In genomic region chr17:48555183-48555615, GRCh38 we compare ENCODE assay signal across 8 cellular contexts.
DNase-seq lines count a peak whose midpoint lies in the region; ATAC-seq and TF ChIP-seq lines count a peak whose summit lies in the region.

No MANE protein-coding gene starts in this region.

- peaks cover 75% of the 10 kb centered on the region for H3K4me1 Mint-ChIP-seq in nephron

- peak overlapping the region; percentile 76 to 88 (median 83) for H3K4me3 Mint-ChIP-seq in nephron

- H3K27ac Mint-ChIP-seq in nephron, result peak overlapping the region; percentile 97 to 100 (median 99)

- no peak for ATAC-seq in GM18511 (IDR thresholded peaks at IDR 0.05; ENCODE audit: unreplicated experiment)
- no peak for ATAC-seq in HG03175 (IDR thresholded peaks at IDR 0.05; ENCODE audit: unreplicated experiment)

- H3K9me3 Mint-ChIP-seq in nephron, result no peaks in the 10 kb centered on the region

- peaks cover 20% of the 10 kb centered on the region for H3K27me3 Mint-ChIP-seq in nephron (ENCODE audit: low read depth)

- DNase-seq in NOMO-1 treated with DMSO at 0.1 percent for 48 hours (lab: John Stamatoyannopoulos, UW; ENCODE audit: unreplicated experiment) (peak; percentile 22), NOMO-1 treated with dmso at 0.1 percent for 144 hours (lab: John Stamatoyannopoulos, UW; ENCODE audit: unreplicated experiment) (no peak), NCI-H748 treated with DMSO at 0.1 percent for 48 hours (lab: John Stamatoyannopoulos, UW) (peak; percentile 51), epidermal melanocyte (ENCODE audit: insufficient read length, low spot score) (peak; percentile 98), SKM-1 treated with dmso at 0.1 percent for 144 hours (lab: John Stamatoyannopoulos, UW; ENCODE audit: unreplicated experiment) (no peak)

- H3K36me3 Mint-ChIP-seq in nephron (ENCODE audit: low read depth), result peaks cover 23% of the 10 kb centered on the region

- no peak for TF ChIP-seq CTCF in nephron (IDR thresholded peaks at IDR 0.05; ENCODE audit: unreplicated experiment in 3 of 3)

Comparison
In these comparisons a context has a peak if more than half of its experiments do, and no peak if none do; other contexts are left out.
1. DNase-seq: peak in NOMO-1 treated with DMSO at 0.1 percent for 48 hours (single experiment), NCI-H748 treated with DMSO at 0.1 percent for 48 hours (single experiment) and epidermal melanocyte (single experiment); none in NOMO-1 treated with dmso at 0.1 percent for 144 hours (single experiment) and SKM-1 treated with dmso at 0.1 percent for 144 hours (single experiment).